1 cellular context compared by ENCODE assay signal in the genomic region with DNA sequence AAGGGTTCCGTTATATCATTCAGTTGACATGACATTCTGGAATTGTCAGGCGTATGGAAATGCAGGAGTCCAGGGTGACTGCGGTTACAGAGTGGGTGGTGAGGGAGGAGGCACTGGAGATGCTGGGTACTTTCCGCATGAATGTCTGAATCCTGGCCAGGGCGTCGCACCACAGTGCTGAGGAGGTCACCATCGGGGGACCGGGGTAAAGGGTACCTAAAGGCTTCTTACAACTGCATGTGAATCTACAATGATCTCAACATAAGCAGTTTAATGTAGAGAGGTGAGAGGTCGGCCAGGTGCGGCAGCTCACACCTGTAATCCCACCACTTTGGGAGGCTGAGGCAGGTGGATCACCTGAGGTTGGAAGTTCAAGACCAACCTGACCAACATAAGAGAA.
TF ChIP-seq lines count a peak whose summit lies in the region.

No MANE protein-coding gene starts in this region.

TF ChIP-seq in WTC11, 78 proteins besides CTCF, POLR2A, EP300 and RAD21 (continued from another document):
- TF ChIP-seq, protein P1, sequence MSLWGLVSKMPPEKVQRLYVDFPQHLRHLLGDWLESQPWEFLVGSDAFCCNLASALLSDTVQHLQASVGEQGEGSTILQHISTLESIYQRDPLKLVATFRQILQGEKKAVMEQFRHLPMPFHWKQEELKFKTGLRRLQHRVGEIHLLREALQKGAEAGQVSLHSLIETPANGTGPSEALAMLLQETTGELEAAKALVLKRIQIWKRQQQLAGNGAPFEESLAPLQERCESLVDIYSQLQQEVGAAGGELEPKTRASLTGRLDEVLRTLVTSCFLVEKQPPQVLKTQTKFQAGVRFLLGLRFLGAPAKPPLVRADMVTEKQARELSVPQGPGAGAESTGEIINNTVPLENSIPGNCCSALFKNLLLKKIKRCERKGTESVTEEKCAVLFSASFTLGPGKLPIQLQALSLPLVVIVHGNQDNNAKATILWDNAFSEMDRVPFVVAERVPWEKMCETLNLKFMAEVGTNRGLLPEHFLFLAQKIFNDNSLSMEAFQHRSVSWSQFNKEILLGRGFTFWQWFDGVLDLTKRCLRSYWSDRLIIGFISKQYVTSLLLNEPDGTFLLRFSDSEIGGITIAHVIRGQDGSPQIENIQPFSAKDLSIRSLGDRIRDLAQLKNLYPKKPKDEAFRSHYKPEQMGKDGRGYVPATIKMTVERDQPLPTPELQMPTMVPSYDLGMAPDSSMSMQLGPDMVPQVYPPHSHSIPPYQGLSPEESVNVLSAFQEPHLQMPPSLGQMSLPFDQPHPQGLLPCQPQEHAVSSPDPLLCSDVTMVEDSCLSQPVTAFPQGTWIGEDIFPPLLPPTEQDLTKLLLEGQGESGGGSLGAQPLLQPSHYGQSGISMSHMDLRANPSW (CRISPR knock-in tag; conservative IDR thresholded peaks at IDR 0.05; ENCODE audit: low read depth), result no peak
- TF ChIP-seq, protein P2, sequence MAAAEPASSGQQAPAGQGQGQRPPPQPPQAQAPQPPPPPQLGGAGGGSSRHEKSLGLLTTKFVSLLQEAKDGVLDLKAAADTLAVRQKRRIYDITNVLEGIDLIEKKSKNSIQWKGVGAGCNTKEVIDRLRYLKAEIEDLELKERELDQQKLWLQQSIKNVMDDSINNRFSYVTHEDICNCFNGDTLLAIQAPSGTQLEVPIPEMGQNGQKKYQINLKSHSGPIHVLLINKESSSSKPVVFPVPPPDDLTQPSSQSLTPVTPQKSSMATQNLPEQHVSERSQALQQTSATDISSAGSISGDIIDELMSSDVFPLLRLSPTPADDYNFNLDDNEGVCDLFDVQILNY (CRISPR knock-in tag; IDR thresholded peaks at IDR 0.05), result no peak
- TF ChIP-seq SP1 (CRISPR knock-in tag; conservative IDR thresholded peaks at IDR 0.05), result no peak
TF ChIP-seq in WTC11: peak in this region for 0.
